ENCODE assay signal across 1 cellular context in the genomic region with DNA sequence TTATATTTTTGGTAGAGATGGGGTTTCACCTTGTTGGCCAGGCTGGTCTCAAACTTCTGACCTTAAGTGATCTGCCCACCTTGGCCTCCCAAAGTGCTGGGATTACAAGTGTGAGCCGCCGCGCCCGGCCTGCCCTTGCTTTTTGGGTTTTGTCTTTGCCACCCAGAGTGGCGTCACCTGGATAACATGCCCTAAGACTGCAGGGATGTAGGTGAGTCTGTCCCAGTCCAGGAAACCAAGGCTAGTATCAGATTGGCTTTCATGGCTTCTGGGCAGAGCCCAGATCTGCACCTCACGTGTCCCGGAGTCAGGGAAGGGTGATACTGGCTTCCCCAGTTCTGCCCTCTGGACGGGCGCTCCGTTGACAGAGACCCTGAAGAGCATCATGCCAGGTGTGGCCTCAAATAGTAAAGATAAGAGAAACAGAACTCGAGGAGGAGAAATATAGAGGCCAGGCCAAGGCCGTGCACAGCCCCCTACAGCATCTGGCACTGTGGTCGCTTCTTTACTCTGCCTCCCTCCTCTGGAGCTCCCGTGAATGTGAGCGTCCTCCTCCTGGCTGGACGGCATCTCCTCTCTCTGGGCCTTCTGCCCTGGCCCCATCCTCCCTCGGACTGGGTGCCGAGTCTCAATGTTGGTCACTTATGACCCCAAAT.
TF ChIP-seq lines count a peak whose summit lies in the region.

No MANE protein-coding gene starts in this region.

TF ChIP-seq in H1, 55 proteins besides CTCF, POLR2A, EP300 and RAD21:
- TF ChIP-seq SUZ12 (IDR thresholded peaks at IDR 0.05; ENCODE audit: low read length), result no peak
